In the genomic region with DNA sequence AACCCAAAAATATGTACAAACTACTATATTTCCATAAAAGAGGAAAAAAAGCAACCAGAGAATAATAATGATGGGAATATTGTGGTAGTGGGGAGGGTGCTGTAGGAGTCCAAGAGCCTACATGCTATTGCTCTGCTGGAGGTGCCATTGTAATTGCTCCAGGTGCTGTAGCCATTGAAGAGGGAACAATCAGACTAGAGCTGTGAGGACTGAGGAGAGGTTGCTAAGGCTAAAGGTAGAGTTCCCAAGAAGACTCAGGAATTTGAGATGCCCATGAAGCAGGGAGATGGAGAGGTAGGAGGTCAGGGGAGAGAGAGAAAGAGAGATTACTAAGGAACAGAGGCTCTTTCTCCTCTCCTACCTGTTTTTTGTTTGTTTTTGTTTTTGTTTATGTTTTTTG, we compare ENCODE assay signal across 33 cellular contexts.
"Had no signal": no experiment of that assay in that cellular context is flagged by ENCODE, and none has a peak within 500 bp of the region (broad histone marks: within the 10 kb centered on the region; RNA-seq: fewer than 3 reads in every experiment).

No MANE protein-coding gene starts in this region.

- H3K27me3 Mint-ChIP-seq: activated CD4-positive, alpha-beta memory T cell treated with anti-CD3 and anti-CD28 coated beads, Interleukin-2, amount 10 ng/mL, durations not matched to agents 7 days and 5 days; activated CD8-positive, alpha-beta memory T cell treated with anti-CD3 and anti-CD28 coated beads, Interleukin-2, amount 10 ng/mL, durations not matched to agents 7 days and 5 days; activated naive CD4-positive, alpha-beta T cell treated with anti-CD3 and anti-CD28 coated beads, Interleukin-2, amount 10 ng/mL, durations not matched to agents 7 days and 5 days; activated naive CD8-positive, alpha-beta T cell; activated naive CD8-positive, alpha-beta T cell treated with anti-CD3 and anti-CD28 coated beads, Interleukin-2, amount 50 U/mL, for 24 hours had no signal

- H3K36me3 Mint-ChIP-seq: activated CD8-positive, alpha-beta memory T cell treated with anti-CD3 and anti-CD28 coated beads, Interleukin-2, amount 10 ng/mL, durations not matched to agents 7 days and 5 days; activated naive CD4-positive, alpha-beta T cell treated with anti-CD3 and anti-CD28 coated beads, Interleukin-2, amount 10 ng/mL, durations not matched to agents 7 days and 5 days; activated naive CD8-positive, alpha-beta T cell; brain had no signal

- H3K27ac ChIP-seq: PC-9, RWPE1, VCaP had no signal

- H3K4me2 ChIP-seq: PC-9 had no signal

- H2AFZ ChIP-seq: PC-9 had no signal

- H3K4me3 Mint-ChIP-seq: activated CD4-positive, alpha-beta memory T cell treated with anti-CD3 and anti-CD28 coated beads, Interleukin-2, amount 10 ng/mL, durations not matched to agents 7 days and 5 days; activated CD8-positive, alpha-beta memory T cell treated with anti-CD3 and anti-CD28 coated beads, Interleukin-2, amount 10 ng/mL, durations not matched to agents 7 days and 5 days; activated naive CD4-positive, alpha-beta T cell treated with anti-CD3 and anti-CD28 coated beads, Interleukin-2, amount 10 ng/mL, durations not matched to agents 7 days and 5 days; activated naive CD8-positive, alpha-beta T cell; activated naive CD8-positive, alpha-beta T cell treated with anti-CD3 and anti-CD28 coated beads, Interleukin-2, amount 50 U/mL, for 24 hours; brain had no signal

- H3K4me1 Mint-ChIP-seq: activated CD4-positive, alpha-beta memory T cell treated with anti-CD3 and anti-CD28 coated beads, Interleukin-2, amount 10 ng/mL, durations not matched to agents 7 days and 5 days; activated CD8-positive, alpha-beta memory T cell treated with anti-CD3 and anti-CD28 coated beads, Interleukin-2, amount 10 ng/mL, durations not matched to agents 7 days and 5 days; activated naive CD4-positive, alpha-beta T cell treated with anti-CD3 and anti-CD28 coated beads, Interleukin-2, amount 10 ng/mL, durations not matched to agents 7 days and 5 days; activated naive CD8-positive, alpha-beta T cell treated with anti-CD3 and anti-CD28 coated beads, Interleukin-2, amount 50 U/mL, for 24 hours; brain had no signal

- H3K4me3 ChIP-seq: K562, PC-9 had no signal

- DNase-seq: activated CD4-positive, alpha-beta memory T cell treated with anti-CD3 and anti-CD28 coated beads, Interleukin-2, amount 10 ng/mL, durations not matched to agents 7 days and 5 days; activated CD4-positive, alpha-beta T cell treated with anti-CD3 and anti-CD28 coated beads for 1 hour; activated CD4-positive, alpha-beta T cell treated with anti-CD3 and anti-CD28 coated beads for 48 hours; activated CD4-positive, CD25-positive, alpha-beta regulatory T cell; activated CD8-positive, alpha-beta memory T cell treated with anti-CD3 and anti-CD28 coated beads for 24 hours; activated CD8-positive, alpha-beta memory T cell treated with anti-CD3 and anti-CD28 coated beads, Interleukin-2, amount 10 ng/mL, durations not matched to agents 7 days and 5 days; activated CD8-positive, alpha-beta memory T cell treated with anti-CD3 and anti-CD28 coated beads, Interleukin-2, amount 50 U/mL, for 48 hours; activated effector memory CD4-positive, alpha-beta T cell treated with Interleukin-2 at 50 U/mL for 16 hours; activated naive CD4-positive, alpha-beta T cell treated with anti-CD3 and anti-CD28 coated beads, Interleukin-2, amount 10 ng/mL, durations not matched to agents 7 days and 5 days; activated naive CD8-positive, alpha-beta T cell treated with anti-CD3 and anti-CD28 coated beads, Interleukin-2, amount 50 U/mL, for 24 hours; activated T-cell treated with anti-CD3 and anti-CD28 coated beads, Interleukin-2, amount 50 U/mL, for 48 hours; anterior cingulate cortex; caudate nucleus; cerebellar nuclear complex; NCI-H1105; NCI-H1417 treated with DMSO at 0.1 percent for 48 hours; NCI-H187; NCI-H2029 treated with DMSO at 0.1 percent for 48 hours; NCI-H2107; NCI-H345; NCI-H524 treated with DMSO at 0.1 percent for 48 hours; NCI-H82; NK-92 treated with Interleukin-12 subunit alpha and Interleukin-12 subunit beta, amount 100 ng/mL, for 24 hours; PC-9; SIG-M5; T-helper 1 cell; T-helper 2 cell; T-helper 9 cell had no signal

- H3K27ac Mint-ChIP-seq: activated CD4-positive, alpha-beta memory T cell treated with anti-CD3 and anti-CD28 coated beads, Interleukin-2, amount 10 ng/mL, durations not matched to agents 7 days and 5 days; activated CD8-positive, alpha-beta memory T cell treated with anti-CD3 and anti-CD28 coated beads, Interleukin-2, amount 10 ng/mL, durations not matched to agents 7 days and 5 days; activated naive CD4-positive, alpha-beta T cell treated with anti-CD3 and anti-CD28 coated beads, Interleukin-2, amount 10 ng/mL, durations not matched to agents 7 days and 5 days; activated naive CD8-positive, alpha-beta T cell; activated naive CD8-positive, alpha-beta T cell treated with anti-CD3 and anti-CD28 coated beads, Interleukin-2, amount 50 U/mL, for 24 hours; brain had no signal
